In the genomic region with DNA sequence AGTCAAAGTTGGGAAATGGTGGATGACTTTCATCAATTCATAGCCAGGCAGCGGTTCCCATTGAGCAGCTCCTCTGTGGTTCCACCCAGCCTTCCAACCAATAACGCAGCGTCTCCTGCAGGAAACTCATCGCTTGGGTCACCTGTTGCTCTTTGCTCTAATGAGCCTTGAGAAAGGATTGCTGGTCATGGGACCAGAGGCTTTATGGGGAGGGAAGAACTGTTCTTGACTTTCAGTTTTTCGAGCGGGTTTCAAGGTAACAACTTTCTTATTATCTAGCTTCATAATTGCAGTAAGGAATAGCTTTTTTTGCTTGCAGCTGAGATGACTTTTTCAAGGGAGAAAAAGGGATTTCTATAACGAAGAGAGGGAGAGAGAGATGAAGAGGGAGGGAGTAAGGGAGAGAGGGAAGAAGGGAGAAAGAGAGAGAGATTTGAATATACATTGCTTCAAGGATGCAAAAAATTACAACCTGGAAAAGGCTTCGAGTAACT, we compare ENCODE assay signal across 9 cellular contexts. TPM values are rescaled to one million over a fixed set of nuclear protein-coding genes. Genes with fewer than 3 reads are reported as not detected.
DNase-seq lines count a peak whose midpoint lies in the region; ATAC-seq and TF ChIP-seq lines count a peak whose summit lies in the region.
"Had no signal": no experiment of that assay in that cellular context is flagged by ENCODE, and none has a peak within 500 bp of the region (broad histone marks: within the 10 kb centered on the region; RNA-seq: fewer than 3 reads in every experiment).

No MANE protein-coding gene starts in this region.

- no peak overlapping the region for H3K9ac ChIP-seq in Karpas-422 (ENCODE audit: low read length)

- no peaks in the 10 kb centered on the region for H3K36me3 ChIP-seq in brain microvascular endothelial cell (replicated peaks)
- no peaks in the 10 kb centered on the region for H3K36me3 ChIP-seq in lower lobe of right lung
- no peaks in the 10 kb centered on the region for H3K36me3 ChIP-seq in transverse colon
- H3K36me3 ChIP-seq in prostate gland: no peaks in the 10 kb centered on the region
- no peaks in the 10 kb centered on the region for H3K36me3 ChIP-seq in Karpas-422 (ENCODE audit: insufficient read depth, low read length)

- peak overlapping the region; percentile 34 for H3K4me3 ChIP-seq in brain microvascular endothelial cell (ENCODE audit: low read depth, low read length)
- peak overlapping the region; percentile 52 for H3K4me3 ChIP-seq in lower lobe of right lung
- H3K4me3 ChIP-seq in transverse colon: peak overlapping the region in 3 of 4 donors; percentile 10 to 45 (median 16)
- peak overlapping the region in 1 of 2 donors; percentile 7 for H3K4me3 ChIP-seq in prostate gland
- H3K4me3 ChIP-seq in Karpas-422 (ENCODE audit: low read length): no peak overlapping the region

- H4K20me1 ChIP-seq in Karpas-422 (ENCODE audit: insufficient read depth, low read depth, low read length): no peaks in the 10 kb centered on the region

- no peaks in the 10 kb centered on the region for H3K9me3 ChIP-seq in lower lobe of right lung
- no peaks in the 10 kb centered on the region for H3K9me3 ChIP-seq in transverse colon
- no peaks in the 10 kb centered on the region for H3K9me3 ChIP-seq in prostate gland
- no peaks in the 10 kb centered on the region for H3K9me3 ChIP-seq in Karpas-422 (ENCODE audit: low read length)

- no peaks in the 10 kb centered on the region for H3K27me3 ChIP-seq in brain microvascular endothelial cell (replicated peaks)
- no peaks in the 10 kb centered on the region for H3K27me3 ChIP-seq in lower lobe of right lung (ENCODE audit: low read depth)
- no peaks in the 10 kb centered on the region for H3K27me3 ChIP-seq in transverse colon
- H3K27me3 ChIP-seq in prostate gland (replicated peaks; ENCODE audit: insufficient read depth): no peaks in the 10 kb centered on the region
- no peaks in the 10 kb centered on the region for H3K27me3 ChIP-seq in Karpas-422 (ENCODE audit: low read length)

- no peak overlapping the region for H3K27ac ChIP-seq in brain microvascular endothelial cell
- peak overlapping the region; percentile 83 for H3K27ac ChIP-seq in lower lobe of right lung
- peak overlapping the region; percentile 66 to 84 (median 80) for H3K27ac ChIP-seq in transverse colon
- H3K27ac ChIP-seq in prostate gland: peak overlapping the region in 1 of 2 donors; percentile 51
- H3K27ac ChIP-seq in Karpas-422 (ENCODE audit: low read length): no peak overlapping the region

- TF ChIP-seq POLR2A in transverse colon (IDR thresholded peaks at IDR 0.05) (peak; percentile 8), prostate gland (IDR thresholded peaks at IDR 0.05) (no peak)

- no peaks in the 10 kb centered on the region for H3K79me2 ChIP-seq in Karpas-422 (ENCODE audit: low read length)

- no peak overlapping the region for H2AFZ ChIP-seq in Karpas-422 (ENCODE audit: low read length)

- TF ChIP-seq CTCF in brain microvascular endothelial cell (IDR thresholded peaks at IDR 0.05; ENCODE audit: low read depth, low read length, missing control alignments) (no peak), lower lobe of right lung (IDR thresholded peaks at IDR 0.05) (no peak), transverse colon (IDR thresholded peaks at IDR 0.05) (no peak), prostate gland (IDR thresholded peaks at IDR 0.05) (no peak)

- intact Hi-C loops in lower lobe of right lung (cut with DNase I) (no loop called here), transverse colon (cut with DNase I; ENCODE audit: low total_unique reads) (no loop called here), prostate gland (cut with DNase I) (loop anchor here (5.0 kb wide), 1 partner anchor 87 kb away; no protein-coding TSS in a partner anchor)

- ATAC-seq in GM18909 (IDR thresholded peaks at IDR 0.05; ENCODE audit: poor library complexity, unreplicated experiment): peak; percentile 41
- ATAC-seq in HG03520 (IDR thresholded peaks at IDR 0.05; ENCODE audit: unreplicated experiment): peak; percentile 41
- peak; percentile 70 to 76 for ATAC-seq in lower lobe of right lung
- no peak for ATAC-seq in GM19035 (IDR thresholded peaks at IDR 0.05; ENCODE audit: unreplicated experiment)

- 10 to 44% methylated on average over 4 to 8 of the region's 8 CpGs for WGBS in transverse colon (ENCODE audit: low coverage in 1 of 2), 2 donors
- WGBS in prostate gland: 41% methylated on average over 8 of the region's 8 CpGs

- H3K9me2 ChIP-seq in Karpas-422 (replicated peaks; ENCODE audit: insufficient read depth, low read length): no peaks in the 10 kb centered on the region

- DNase-seq in brain microvascular endothelial cell (no peak), lower lobe of right lung (peak; percentile 65), transverse colon (peak; percentile 48), prostate gland (ENCODE audit: low spot score) (no peak), Karpas-422 (no peak)

- peaks cover 18% of the 10 kb centered on the region for H3K4me1 ChIP-seq in lower lobe of right lung
- peaks cover 0 to 13% (median 3%) of the 10 kb centered on the region in 4 donors for H3K4me1 ChIP-seq in transverse colon
- H3K4me1 ChIP-seq in prostate gland (replicated peaks): peaks cover 3% of the 10 kb centered on the region
- H3K4me1 ChIP-seq in Karpas-422 (ENCODE audit: low read length): peaks cover 31% of the 10 kb centered on the region

- no peak overlapping the region for H3K4me2 ChIP-seq in Karpas-422 (ENCODE audit: low read depth, low read length, poor library complexity, severe bottlenecking)

- in situ Hi-C loops in brain microvascular endothelial cell (cut with HindIII; ENCODE audit: low pct_ligation_motif_present, low sequenced_read_pairs): no loop called here
- in situ Hi-C loops in transverse colon (cut with MboI; ENCODE audit: low pct_ligation_motif_present in 1 of 4, low pct_unique_long_range_greater_than_20kb in 1 of 4, low sequenced_read_pairs in 3 of 4): no loop called here

- TF ChIP-seq EP300 in transverse colon (IDR thresholded peaks at IDR 0.05; ENCODE audit: low read depth): no peak

RNA-seq across cellular contexts. Expression of a gene that starts 0.4 kb away (rescaled TPM):
- total RNA-seq in lower lobe of right lung (34.5 TPM), transverse colon (10 to 100 TPM in 2 of 4 donors, 1 to 10 TPM in 2; 5.1 to 35.6 (median 11.0) TPM), prostate gland (1 to 10 TPM; 7.0 to 9.3 TPM)
- 0.11 and 0.32 TPM in 2 replicates for total RNA-seq in Karpas-422 (2014; rRNA removed; shearing (Covaris generic); ENCODE audit: low replicate concordance)
- total RNA-seq: NCI-H460 had no signal

Comparison
In these comparisons a context has a peak if more than half of its experiments do, and no peak if none do; other contexts are left out.
1. DNase-seq: peak in lower lobe of right lung (single experiment) and transverse colon (single experiment); none in brain microvascular endothelial cell (single experiment), prostate gland (single experiment) and Karpas-422 (single experiment).
2. H3K27ac ChIP-seq: peak in lower lobe of right lung (single experiment) and transverse colon (4 of 4); none in brain microvascular endothelial cell (single experiment) and Karpas-422 (single experiment).